ENCODE assay signal across 10 cellular contexts in the genomic region with DNA sequence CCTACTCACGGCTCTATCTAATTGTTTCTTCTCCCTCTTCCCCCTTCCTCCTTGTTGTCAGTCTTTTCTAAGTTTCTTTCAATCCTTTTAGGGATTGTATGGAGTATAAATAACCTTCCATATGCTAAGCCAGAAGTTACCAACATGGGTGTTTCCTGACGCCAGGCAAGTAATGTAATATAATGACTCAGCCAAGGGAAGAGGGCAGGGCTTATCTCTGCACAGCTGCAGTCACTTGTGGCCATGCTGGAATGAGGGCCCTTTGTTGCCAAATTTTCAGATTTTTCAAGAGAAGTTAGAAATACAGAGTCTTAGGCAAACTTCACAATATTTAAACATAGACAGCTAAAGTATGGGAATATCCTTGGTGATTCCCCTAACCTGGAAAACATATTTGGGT.
DNase-seq lines count a peak whose midpoint lies in the region; ATAC-seq and TF ChIP-seq lines count a peak whose summit lies in the region.
"Had no signal": no experiment of that assay in that cellular context is flagged by ENCODE, and none has a peak within 500 bp of the region (broad histone marks: within the 10 kb centered on the region; RNA-seq: fewer than 3 reads in every experiment).

No MANE protein-coding gene starts in this region.

- CTCF ChIA-PET in AG04450 (lab: Charles Lee) (no interaction called here), T-cell (lab: Charles Lee) (no interaction called here)

- H3K27me3 ChIP-seq in AG04450 (ENCODE audit: control insufficient read depth, insufficient read depth, low read length), result no peaks in the 10 kb centered on the region
- H3K27me3 ChIP-seq in endodermal cell (ENCODE audit: control insufficient read depth, insufficient read depth, low read length, poor library complexity, severe bottlenecking), result no peaks in the 10 kb centered on the region
- H3K27me3 ChIP-seq: adrenal gland had no signal

- POLR2A ChIA-PET in AG04450 (lab: Yijun Ruan, JAX), result no interaction called here
- POLR2A ChIA-PET in T-cell (lab: Charles Lee), result no interaction called here

- H3K9me3 Mint-ChIP-seq in T-cell (no peaks in the 10 kb centered on the region), endodermal cell (no peaks in the 10 kb centered on the region)

- ATAC-seq in T-cell (replicated peaks in 1 of 4) (peak in 2 of 4 experiments; percentile 49 to 67), GM21447 (IDR thresholded peaks at IDR 0.05; ENCODE audit: unreplicated experiment) (no peak)

- H3K27me3 Mint-ChIP-seq in T-cell (no peaks in the 10 kb centered on the region), endodermal cell (ENCODE audit: insufficient read depth) (no peaks in the 10 kb centered on the region)

- H3K4me1 Mint-ChIP-seq in T-cell (peaks cover 63 to 73% (median 64%) of the 10 kb centered on the region in 3 donors), endodermal cell (peaks cover 6% of the 10 kb centered on the region)

- no peaks in the 10 kb centered on the region for H3K36me3 ChIP-seq in endodermal cell (ENCODE audit: control insufficient read depth, insufficient read depth, low read length)
- H3K36me3 ChIP-seq: adrenal gland had no signal

- no peak for TF ChIP-seq CTCF in AG04450 (IDR thresholded peaks at IDR 0.05; ENCODE audit: low read depth, low read length)
- TF ChIP-seq CTCF in foreskin fibroblast (IDR thresholded peaks at IDR 0.05; ENCODE audit: low read depth, low read length), result no peak
- no peak for TF ChIP-seq CTCF in endodermal cell (conservative IDR thresholded peaks at IDR 0.05)

- H3K4me3 ChIP-seq in AG04450 (ENCODE audit: low read depth, low read length), result no peak overlapping the region
- no peak overlapping the region for H3K4me3 ChIP-seq in foreskin fibroblast (ENCODE audit: low read depth in 1 of 2, low read length in 2 of 2)
- no peak overlapping the region for H3K4me3 ChIP-seq in endodermal cell (ENCODE audit: low read length)
- H3K4me3 ChIP-seq: adrenal gland had no signal

- H3K9me3 ChIP-seq in AG04450 (ENCODE audit: control insufficient read depth, insufficient read depth, low read length) (no peaks in the 10 kb centered on the region), endodermal cell (ENCODE audit: control insufficient read depth, low read length) (no peaks in the 10 kb centered on the region)
- H3K9me3 ChIP-seq: adrenal gland had no signal

- no peak overlapping the region for H3K27ac ChIP-seq in AG04450 (ENCODE audit: low read depth, low read length)
- no peak overlapping the region for H3K27ac ChIP-seq in endodermal cell (ENCODE audit: low read depth, low read length)
- H3K27ac ChIP-seq: adrenal gland had no signal

- H3K36me3 Mint-ChIP-seq in T-cell (no peaks in the 10 kb centered on the region), endodermal cell (ENCODE audit: low read depth) (no peaks in the 10 kb centered on the region)

- DNase-seq in AG04450 (ENCODE audit: low read depth, low spot score) (peak; percentile 42), GM04503 (ENCODE audit: low read depth) (peak; percentile 4), T-cell (no peak), foreskin fibroblast (peak; percentile 1 to 77), endodermal cell (no peak)
- no peak for DNase-seq in central memory CD4-positive, alpha-beta T cell
- DNase-seq in stimulated activated CD4-positive, alpha-beta T cell treated with anti-CD3 and anti-CD28 coated beads, Interleukin-4, amount 100 ng/mL, for 1 hour, result no peak
- DNase-seq: midbrain had no signal

- no peak overlapping the region for H3K9ac ChIP-seq in endodermal cell (ENCODE audit: extremely low read depth, low read length, poor library complexity, severe bottlenecking)

- no peaks in the 10 kb centered on the region for H3K4me1 ChIP-seq in endodermal cell (ENCODE audit: control insufficient read depth, insufficient read depth, low read length)
- H3K4me1 ChIP-seq: adrenal gland had no signal

- H3K27ac Mint-ChIP-seq in T-cell (peak overlapping the region; percentile 44 to 70), endodermal cell (no peak overlapping the region)

- H3K4me3 Mint-ChIP-seq in T-cell (peak overlapping the region in 1 of 3 donors; percentile 68), endodermal cell (no peak overlapping the region)

- 88 to 94% methylated on average over 1 of the region's 2 CpGs for WGBS in endodermal cell (ENCODE audit: insufficient coverage in 1 of 2, insufficient read length in 1 of 2), 2 experiments

Comparison
In these comparisons a context has a peak if more than half of its experiments do, and no peak if none do; other contexts are left out.
1. DNase-seq: peak in AG04450 (single experiment), GM04503 (single experiment) and foreskin fibroblast (2 of 2); none in T-cell (0 of 34), endodermal cell (single experiment), central memory CD4-positive, alpha-beta T cell (single experiment) and stimulated activated CD4-positive, alpha-beta T cell treated with anti-CD3 and anti-CD28 coated beads, Interleukin-4, amount 100 ng/mL, for 1 hour (single experiment).